Comparison of ENCODE assay signal across 22 cellular contexts in genomic region chr14:96213871-96214465, GRCh38. TPM values are rescaled to one million over a fixed set of nuclear protein-coding genes. Genes with fewer than 3 reads are reported as not detected.
"Had no signal": no experiment of that assay in that cellular context is flagged by ENCODE, and none has a peak within 500 bp of the region (broad histone marks: within the 10 kb centered on the region; RNA-seq: fewer than 3 reads in every experiment).

No MANE protein-coding gene starts in this region.

- DNase-seq: caudate nucleus; colonic mucosa; dermis blood vessel endothelial cell; erythroblast; heart right ventricle; hypothalamus; mammary epithelial cell; sigmoid colon; stimulated activated CD4-positive, alpha-beta T cell treated with anti-CD3 and anti-CD28 coated beads, Interleukin-12 subunit alpha, Interleukin-12 subunit beta, amount 100 ng/mL, for 4 hours; stimulated activated naive CD4-positive, alpha-beta T cell; thyroid gland; upper lobe of right lung had no signal

- H3K4me1 ChIP-seq: colonic mucosa, heart right ventricle, upper lobe of right lung had no signal

- H3K27me3 ChIP-seq: colonic mucosa, sigmoid colon, suprapubic skin, thyroid gland, upper lobe of right lung had no signal

- H3K9me3 ChIP-seq: suprapubic skin, thyroid gland, upper lobe of right lung had no signal

- H3K4me3 ChIP-seq: colonic mucosa, heart right ventricle, sigmoid colon, skin epidermis, suprapubic skin, thyroid gland, upper lobe of right lung had no signal

- H3K36me3 ChIP-seq: colonic mucosa, heart right ventricle, sigmoid colon, suprapubic skin, thyroid gland, upper lobe of right lung had no signal

- ATAC-seq: heart right ventricle; natural killer cell treated with Interleukin-12 subunit alpha and Interleukin-12 subunit beta and Interleukin-15 and Interleukin-18, amount 100 ng/mL, for 72 hours; upper lobe of right lung had no signal

- H3K27ac ChIP-seq: colonic mucosa, heart right ventricle, skin epidermis, suprapubic skin, thyroid gland, upper lobe of right lung had no signal

- FAIRE-seq: endothelial cell of umbilical vein, frontal cortex, islet of Langerhans had no signal

RNA-seq across cellular contexts. Expression of gene BDKRB2, which starts 9.3 kb away (rescaled TPM):
- total RNA-seq: natural killer cell treated with Interleukin-12 subunit alpha and Interleukin-12 subunit beta and Interleukin-15 and Interleukin-18, amount 100 ng/mL, for 72 hours; pulmonary artery endothelial cell had no signal

RNA-seq across cellular contexts. Expression of gene BDKRB1, which starts 42.0 kb away (rescaled TPM):
- total RNA-seq: cerebellum; dermis blood vessel endothelial cell; endothelial cell of umbilical vein; glomerular endothelial cell; left lobe of liver; natural killer cell treated with Interleukin-12 subunit alpha and Interleukin-12 subunit beta and Interleukin-15 and Interleukin-18, amount 100 ng/mL, for 72 hours; pulmonary artery endothelial cell; upper lobe of right lung had no signal
- polyA plus RNA-seq: endothelial cell of umbilical vein had no signal
